ENCODE assay signal across 8 cellular contexts in the genomic region with DNA sequence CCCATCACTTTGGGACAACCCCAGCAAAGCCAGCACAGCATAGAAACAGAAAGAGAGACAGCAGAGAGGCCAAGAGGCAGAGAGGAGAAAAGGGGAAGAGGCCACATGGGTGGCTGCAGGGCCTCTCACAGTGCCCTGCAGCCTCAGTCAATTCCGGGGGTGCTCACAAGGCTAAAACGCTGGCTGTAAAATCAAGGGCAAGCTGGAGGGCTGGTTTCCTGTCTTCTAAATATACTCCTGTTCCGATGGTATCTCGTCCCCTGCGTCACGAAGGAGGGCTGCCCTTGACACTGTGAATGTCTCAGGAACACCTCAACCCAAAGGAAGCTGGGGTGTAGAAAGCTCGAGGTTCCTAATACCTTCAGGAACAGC.
DNase-seq lines count a peak whose midpoint lies in the region; ATAC-seq and TF ChIP-seq lines count a peak whose summit lies in the region.

No MANE protein-coding gene starts in this region.

- H3K36me3 ChIP-seq in DOHH2 (ENCODE audit: control insufficient read depth, low read length) (no peaks in the 10 kb centered on the region), left lung (no peaks in the 10 kb centered on the region)

- H3K4me1 ChIP-seq in DOHH2 (ENCODE audit: control insufficient read depth, low read length) (peaks cover 47% of the 10 kb centered on the region), left lung (peaks cover 0 to 55% of the 10 kb centered on the region in 2 donors)

- peaks cover 15% of the 10 kb centered on the region for H3F3A ChIP-seq in DOHH2 (ENCODE audit: control insufficient read depth, insufficient read depth)

- H3K79me2 ChIP-seq in DOHH2 (ENCODE audit: control insufficient read depth, low read length) = no peaks in the 10 kb centered on the region

- H3K4me2 ChIP-seq in DOHH2 (ENCODE audit: low read length) = peak overlapping the region; percentile 72

- TF ChIP-seq CTCF in DOHH2 (IDR thresholded peaks at IDR 0.05; ENCODE audit: low read depth, low read length, poor library complexity, severe bottlenecking) = no peak
- TF ChIP-seq CTCF in activated CD8-positive, alpha-beta T cell treated with anti-CD3 and anti-CD28 coated beads for 36 hours (IDR thresholded peaks at IDR 0.05) = no peak
- TF ChIP-seq CTCF in left lung (IDR thresholded peaks at IDR 0.05) = no peak

- peak; percentile 64 for DNase-seq in Jurkat, Clone E6-1 (ENCODE audit: low read depth, low spot score)
- DNase-seq in activated CD8-positive, alpha-beta T cell treated with anti-CD3 and anti-CD28 coated beads for 36 hours = peak; percentile 83
- DNase-seq in left lung (no peak), NCI-H524 (lab: John Stamatoyannopoulos, UW) (no peak), mesenteric fat pad (ENCODE audit: low spot score) (no peak)
- DNase-seq in stimulated activated naive CD8-positive, alpha-beta T cell treated with anti-CD3 and anti-CD28 coated beads, Interleukin-15, Interleukin-2, amounts not matched to agents 100 U/mL and 50 U/mL, for 24 hours = peak; percentile 70

- H3K36me3 Mint-ChIP-seq in activated CD8-positive, alpha-beta T cell treated with anti-CD3 and anti-CD28 coated beads for 36 hours (ENCODE audit: low read depth) = peaks cover 12% of the 10 kb centered on the region

- peak overlapping the region; percentile 16 for H3K4me3 Mint-ChIP-seq in activated CD8-positive, alpha-beta T cell treated with anti-CD3 and anti-CD28 coated beads for 36 hours

- H4K20me1 ChIP-seq in DOHH2 (ENCODE audit: control insufficient read depth, insufficient read depth, low read depth, low read length) = no peaks in the 10 kb centered on the region

- ATAC-seq in GM21367 (IDR thresholded peaks at IDR 0.05; ENCODE audit: unreplicated experiment) = peak; percentile 66
- ATAC-seq in activated CD8-positive, alpha-beta T cell treated with anti-CD3 and anti-CD28 coated beads for 36 hours = peak; percentile 88
- peak; percentile 74 for ATAC-seq in left lung
- peak; percentile 91 for ATAC-seq in stimulated activated naive CD8-positive, alpha-beta T cell treated with anti-CD3 and anti-CD28 coated beads, Interleukin-15, Interleukin-2, amounts not matched to agents 100 U/mL and 50 U/mL, for 24 hours

- CTCF ChIA-PET in activated CD8-positive, alpha-beta T cell treated with anti-CD3 and anti-CD28 coated beads for 36 hours (lab: Charles Lee) = interaction anchor here (1.0 to 2.6 kb wide), 4 partner anchors 23 to 169 kb away, joined by 3 to 12 read pairs (median 5); no protein-coding TSS in a partner anchor

- peak overlapping the region; percentile 96 for H3K27ac Mint-ChIP-seq in activated CD8-positive, alpha-beta T cell treated with anti-CD3 and anti-CD28 coated beads for 36 hours

- H3K27me3 Mint-ChIP-seq in activated CD8-positive, alpha-beta T cell treated with anti-CD3 and anti-CD28 coated beads for 36 hours = no peaks in the 10 kb centered on the region

- H3K27ac ChIP-seq in DOHH2 (ENCODE audit: low read depth, low read length) = peak overlapping the region; percentile 71
- peak overlapping the region in 1 of 2 donors; percentile 61 for H3K27ac ChIP-seq in left lung

- H3K27me3 ChIP-seq in DOHH2 (ENCODE audit: control insufficient read depth, low read length) = no peaks in the 10 kb centered on the region
- no peaks in the 10 kb centered on the region for H3K27me3 ChIP-seq in left lung

- intact Hi-C loops in activated CD8-positive, alpha-beta T cell treated with anti-CD3 and anti-CD28 coated beads for 36 hours (cut with micrococcal nuclease) = loop anchor here (1.0 to 10.0 kb wide), 3 partner anchors 38 to 169 kb away; a partner anchor contains a TSS
- intact Hi-C loops in left lung (cut with DNase I) = no loop called here

- no peaks in the 10 kb centered on the region for H3K9me2 ChIP-seq in DOHH2 (replicated peaks; ENCODE audit: control insufficient read depth, low read length)

- peaks cover 14% of the 10 kb centered on the region for H3K9me3 Mint-ChIP-seq in activated CD8-positive, alpha-beta T cell treated with anti-CD3 and anti-CD28 coated beads for 36 hours

- peaks cover 68% of the 10 kb centered on the region for H3K4me1 Mint-ChIP-seq in activated CD8-positive, alpha-beta T cell treated with anti-CD3 and anti-CD28 coated beads for 36 hours (ENCODE audit: low read depth)

- H3K4me3 ChIP-seq in DOHH2 (ENCODE audit: low read length) (peak overlapping the region; percentile 59), left lung (no peak overlapping the region)
- peak overlapping the region; percentile 24 for H3K4me3 ChIP-seq in Jurkat, Clone E6-1 (ENCODE audit: low read length)

- H3K9me3 ChIP-seq in DOHH2 (ENCODE audit: control insufficient read depth, insufficient read depth, low read length) = peaks cover 3% of the 10 kb centered on the region; the same call in 1 of the 2 replicates
- no peaks in the 10 kb centered on the region for H3K9me3 ChIP-seq in left lung

- POLR2A ChIA-PET in activated CD8-positive, alpha-beta T cell treated with anti-CD3 and anti-CD28 coated beads for 36 hours (lab: Charles Lee) = interaction anchor here (0.6 to 5.2 kb wide), 12 partner anchors 9 to 169 kb away, joined by 3 to 34 read pairs (median 4); a partner anchor contains a TSS

Comparison
In these comparisons a context has a peak if more than half of its experiments do, and no peak if none do; other contexts are left out.
1. H3K4me3 ChIP-seq: peak in DOHH2 (single experiment) and Jurkat, Clone E6-1 (single experiment); none in left lung (0 of 2).
2. DNase-seq: peak in Jurkat, Clone E6-1 (single experiment), activated CD8-positive, alpha-beta T cell treated with anti-CD3 and anti-CD28 coated beads for 36 hours (single experiment) and stimulated activated naive CD8-positive, alpha-beta T cell treated with anti-CD3 and anti-CD28 coated beads, Interleukin-15, Interleukin-2, amounts not matched to agents 100 U/mL and 50 U/mL, for 24 hours (single experiment); none in left lung (0 of 2), NCI-H524 (0 of 2) and mesenteric fat pad (single experiment).
3. Peak in every context shown above with its lines, with median percentiles within 50 percentile points of each other: ATAC-seq.